Comparison of ENCODE assay signal across 20 cellular contexts in the genomic region with DNA sequence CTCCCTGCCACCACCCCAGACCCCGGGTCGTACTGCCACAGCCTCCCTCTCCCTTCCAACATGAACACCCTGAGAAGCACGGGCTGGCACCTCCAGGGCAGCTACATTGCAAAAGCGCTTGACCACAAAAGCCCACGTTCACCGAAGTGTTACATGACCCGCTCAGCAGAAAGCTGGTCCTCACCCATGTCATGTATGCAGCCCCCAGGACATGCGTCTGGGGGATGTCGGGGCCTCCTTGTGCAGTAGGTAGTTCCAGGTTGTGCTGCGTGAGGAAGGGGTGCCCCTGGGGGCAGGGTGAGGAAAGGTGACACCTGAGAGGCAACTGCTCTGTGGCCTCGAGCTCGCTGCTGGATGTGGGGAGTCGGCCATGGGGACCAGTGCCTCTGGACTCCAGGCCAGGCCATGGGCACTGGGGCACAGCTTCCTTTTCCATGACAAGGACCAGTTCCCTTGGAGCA.
"Had no signal": no experiment of that assay in that cellular context is flagged by ENCODE, and none has a peak within 500 bp of the region (broad histone marks: within the 10 kb centered on the region; RNA-seq: fewer than 3 reads in every experiment).

No MANE protein-coding gene starts in this region.

- H3K27me3 ChIP-seq: body of pancreas, right lobe of liver, uterus had no signal

- DNase-seq: activated B cell treated with CpG ODN at 0.5 μM for 24 hours; activated CD4-positive, alpha-beta T cell treated with anti-CD3 and anti-CD28 coated beads for 4 hours; activated CD4-positive, alpha-beta T cell treated with anti-CD3 and anti-CD28 coated beads, Interleukin-2, amount 50 U/mL, for 4 hours; activated gamma-delta T cell; anterior cingulate cortex; body of pancreas; hypothalamus; immature natural killer cell; midbrain; naive thymus-derived CD4-positive, alpha-beta T cell; nucleus accumbens; right lobe of liver; small intestine; stimulated activated CD4-positive, alpha-beta T cell treated with anti-CD3 and anti-CD28 coated beads, Interleukin-1b, Interleukin-23, amount 100 ng/mL, for 48 hours; stimulated activated naive CD4-positive, alpha-beta T cell; T-helper 1 cell; transverse colon; uterus had no signal

- H3K4me1 ChIP-seq: body of pancreas, gastroesophageal sphincter, parathyroid adenoma, right lobe of liver, transverse colon, uterus had no signal

- H3K36me3 ChIP-seq: gastroesophageal sphincter, right lobe of liver, transverse colon, uterus had no signal

- ATAC-seq: body of pancreas; gastroesophageal sphincter; naive thymus-derived CD4-positive, alpha-beta T cell; right lobe of liver had no signal

- H3K27ac ChIP-seq: body of pancreas, gastroesophageal sphincter, parathyroid adenoma, right lobe of liver, transverse colon, uterus had no signal

- H3K79me2 ChIP-seq: parathyroid adenoma had no signal

- H2AFZ ChIP-seq: parathyroid adenoma had no signal

- H3K4me3 ChIP-seq: body of pancreas, gastroesophageal sphincter, right lobe of liver, transverse colon, uterus had no signal

- H3K9me3 ChIP-seq: body of pancreas, right lobe of liver, transverse colon, uterus had no signal
